ENCODE assay signal across 8 cellular contexts in the genomic region with DNA sequence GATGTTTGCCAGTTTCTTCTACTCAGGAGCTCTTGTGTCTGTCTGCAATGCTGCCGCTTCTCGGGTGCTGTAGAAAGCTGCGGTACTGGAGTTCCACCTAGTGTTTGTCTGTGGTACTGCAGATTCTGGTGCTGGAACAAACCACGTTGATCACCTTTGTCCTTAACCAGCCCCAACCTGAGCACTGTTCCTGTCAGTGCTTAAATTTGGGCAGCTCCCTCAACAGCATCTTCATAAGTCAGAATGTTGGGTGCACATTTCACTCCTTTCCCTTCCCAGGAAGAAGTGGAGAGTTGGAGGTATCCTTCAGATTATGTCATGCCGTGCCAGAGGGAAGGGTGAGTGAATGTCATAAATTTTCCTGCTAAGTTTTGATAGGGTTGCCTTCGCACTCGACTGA. TPM values are rescaled to one million over a fixed set of nuclear protein-coding genes. Genes with fewer than 3 reads are reported as not detected.
DNase-seq lines count a peak whose midpoint lies in the region; ATAC-seq lines count a peak whose summit lies in the region.

No MANE protein-coding gene starts in this region.

- in situ Hi-C loops in G401 (cut with HindIII; ENCODE audit: low sequenced_read_pairs): no loop called here

- peak; percentile 62 for ATAC-seq in HG02973 (IDR thresholded peaks at IDR 0.05; ENCODE audit: unreplicated experiment)
- peak; percentile 73 to 76 for ATAC-seq in activated CD4-positive, CD25-positive, alpha-beta regulatory T cell treated with anti-CD3 and anti-CD28 coated beads, Interleukin-2, amount 50 U/mL, for 24 hours
- ATAC-seq in HG03460 (IDR thresholded peaks at IDR 0.05; ENCODE audit: unreplicated experiment): no peak

- peak; percentile 85 for DNase-seq in G401 (ENCODE audit: low spot score)
- DNase-seq in NCI-H446 treated with DMSO at 0.1 percent for 48 hours (lab: John Stamatoyannopoulos, UW): peak; percentile 15
- DNase-seq in cerebellar cortex (ENCODE audit: low spot score): peak; percentile 84
- DNase-seq in left kidney (ENCODE audit: low read depth, low spot score): peak; percentile 88
- DNase-seq in stimulated activated CD4-positive, alpha-beta T cell treated with anti-CD3 and anti-CD28 coated beads, Interleukin-4, amount 100 ng/mL, for 1 hour: peak; percentile 60

RNA-seq across cellular contexts. Expression of a gene that starts 48.7 kb away (rescaled TPM):
- not detected in 2 replicates for total RNA-seq in G401 (2014; rRNA removed; shearing (Covaris generic))

Comparison
In these comparisons a context has a peak if more than half of its experiments do, and no peak if none do; other contexts are left out.
1. DNase-seq: peak in every context shown above with its lines; median percentile 88 in left kidney; 85 in G401; 84 in cerebellar cortex; 60 in stimulated activated CD4-positive, alpha-beta T cell treated with anti-CD3 and anti-CD28 coated beads, Interleukin-4, amount 100 ng/mL, for 1 hour; 15 in NCI-H446 treated with DMSO at 0.1 percent for 48 hours.